ENCODE assay signal across 23 cellular contexts in genomic region chr20:53283011-53283410, GRCh38.
"Had no signal": no experiment of that assay in that cellular context is flagged by ENCODE, and none has a peak within 500 bp of the region (broad histone marks: within the 10 kb centered on the region; RNA-seq: fewer than 3 reads in every experiment).

No MANE protein-coding gene starts in this region.

- H3K36me3 Mint-ChIP-seq: naive thymus-derived CD8-positive, alpha-beta T cell; stimulated activated memory B cell treated with anti-CD40 and anti-IgM and Interleukin-4, amounts not matched to agents 10 μg/mL and 1 μg/mL and 100 μg/mL, for 72 hours had no signal

- H3K4me3 Mint-ChIP-seq: effector memory CD8-positive, alpha-beta T cell; naive thymus-derived CD8-positive, alpha-beta T cell; nephron progenitor cell; stimulated activated memory B cell treated with anti-CD40 and anti-IgM and Interleukin-4, amounts not matched to agents 10 μg/mL and 1 μg/mL and 100 μg/mL, for 72 hours; type B pancreatic cell had no signal

- ATAC-seq: effector memory CD8-positive, alpha-beta T cell; gastrocnemius medialis; left ventricle myocardium superior; lower lobe of right lung; naive thymus-derived CD8-positive, alpha-beta T cell; psoas muscle; right cardiac atrium; stimulated activated memory B cell treated with anti-CD40 and anti-IgM and Interleukin-4, amounts not matched to agents 10 μg/mL and 1 μg/mL and 100 μg/mL, for 72 hours; stimulated activated naive CD8-positive, alpha-beta T cell treated with anti-CD3 and anti-CD28 coated beads, Interleukin-15, Interleukin-2, amounts not matched to agents 100 U/mL and 50 U/mL, for 24 hours had no signal

- FAIRE-seq: keratinocyte had no signal

- H3K36me3 ChIP-seq: gastrocnemius medialis, lower lobe of right lung, ovary, sigmoid colon, tibial artery had no signal

- H3K4me1 ChIP-seq: gastrocnemius medialis, lower lobe of right lung, psoas muscle, sigmoid colon, testis, tibial artery had no signal

- H3K9me3 ChIP-seq: gastrocnemius medialis, lower lobe of right lung, ovary, psoas muscle, sigmoid colon, testis, tibial artery had no signal

- H3K4me1 Mint-ChIP-seq: naive thymus-derived CD8-positive, alpha-beta T cell; nephron progenitor cell; stimulated activated memory B cell treated with anti-CD40 and anti-IgM and Interleukin-4, amounts not matched to agents 10 μg/mL and 1 μg/mL and 100 μg/mL, for 72 hours had no signal

- H3K27me3 Mint-ChIP-seq: stimulated activated memory B cell treated with anti-CD40 and anti-IgM and Interleukin-4, amounts not matched to agents 10 μg/mL and 1 μg/mL and 100 μg/mL, for 72 hours; type B pancreatic cell had no signal

- H3K9me3 Mint-ChIP-seq: effector memory CD8-positive, alpha-beta T cell; nephron progenitor cell; stimulated activated memory B cell treated with anti-CD40 and anti-IgM and Interleukin-4, amounts not matched to agents 10 μg/mL and 1 μg/mL and 100 μg/mL, for 72 hours had no signal

- H3K27ac Mint-ChIP-seq: effector memory CD8-positive, alpha-beta T cell; naive thymus-derived CD8-positive, alpha-beta T cell; nephron progenitor cell; stimulated activated memory B cell treated with anti-CD40 and anti-IgM and Interleukin-4, amounts not matched to agents 10 μg/mL and 1 μg/mL and 100 μg/mL, for 72 hours; type B pancreatic cell had no signal

- H3K27me3 ChIP-seq: gastrocnemius medialis, ovary, sigmoid colon, testis, tibial artery had no signal

- H3K27ac ChIP-seq: coronary artery, gastrocnemius medialis, lower lobe of right lung, ovary, psoas muscle, sigmoid colon, testis, tibial artery had no signal

- DNase-seq: dermis blood vessel endothelial cell; effector memory CD8-positive, alpha-beta T cell; gastrocnemius medialis; head of caudate nucleus; left ventricle myocardium superior; lower lobe of right lung; naive thymus-derived CD8-positive, alpha-beta T cell; nephron progenitor cell; occipital lobe; ovary; posterior cingulate gyrus; psoas muscle; right cardiac atrium; sigmoid colon; stimulated activated CD4-positive, alpha-beta T cell treated with anti-CD3 and anti-CD28 coated beads, Interleukin-4, amount 100 ng/mL, for 4 hours; stimulated activated naive CD8-positive, alpha-beta T cell treated with anti-CD3 and anti-CD28 coated beads, Interleukin-15, Interleukin-2, amounts not matched to agents 100 U/mL and 50 U/mL, for 24 hours; substantia nigra; testis; tibial artery had no signal

- H3K4me3 ChIP-seq: coronary artery, gastrocnemius medialis, lower lobe of right lung, ovary, psoas muscle, sigmoid colon, testis, tibial artery had no signal
